Comparison of ENCODE assay signal across 9 cellular contexts in the genomic region with DNA sequence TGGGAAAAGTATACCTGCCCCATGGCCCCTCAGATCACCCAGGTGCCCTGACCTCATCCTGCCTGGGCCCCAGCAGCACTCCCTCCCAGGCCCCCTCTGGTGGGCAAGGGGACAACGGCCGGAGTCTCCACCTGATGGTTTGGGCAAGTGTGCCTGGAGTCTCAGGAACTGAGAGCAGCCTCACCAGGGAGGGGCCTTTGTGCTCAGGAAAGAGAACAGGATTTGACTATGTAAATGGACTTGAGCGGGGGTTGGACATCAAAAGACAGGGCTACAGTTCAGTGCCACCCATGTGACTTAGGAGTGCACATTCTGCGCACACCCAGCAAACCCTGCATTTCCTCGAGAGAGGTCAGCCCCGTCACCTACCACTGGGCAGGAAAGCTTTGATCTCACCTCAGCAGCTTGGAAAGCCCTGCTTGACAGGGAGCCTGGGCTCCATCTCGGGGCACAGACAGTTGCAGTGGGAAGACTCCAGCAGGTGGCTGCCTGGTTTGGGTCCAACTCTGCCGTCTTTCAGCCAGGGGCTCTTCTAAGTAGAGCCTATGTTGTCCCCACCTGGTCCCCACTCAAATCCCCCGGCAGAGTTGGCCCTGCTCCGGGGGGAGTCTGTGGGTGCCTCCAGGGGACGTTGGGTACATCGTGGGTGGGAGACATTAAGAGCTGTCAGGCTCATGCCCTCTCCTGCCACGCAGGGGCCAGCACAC. TPM values are rescaled to one million over a fixed set of nuclear protein-coding genes. Genes with fewer than 3 reads are reported as not detected.
DNase-seq lines count a peak whose midpoint lies in the region; ATAC-seq and TF ChIP-seq lines count a peak whose summit lies in the region.
"Had no signal": no experiment of that assay in that cellular context is flagged by ENCODE, and none has a peak within 500 bp of the region (broad histone marks: within the 10 kb centered on the region; RNA-seq: fewer than 3 reads in every experiment).

No MANE protein-coding gene starts in this region.

- H3K9me3 ChIP-seq in left ventricle myocardium inferior (replicated peaks) (no peaks in the 10 kb centered on the region), right atrium auricular region (no peaks in the 10 kb centered on the region)

- H3K9me3 Mint-ChIP-seq in activated B cell treated with CpG ODN at 0.5 μM for 24 hours = no peaks in the 10 kb centered on the region
- no peaks in the 10 kb centered on the region for H3K9me3 Mint-ChIP-seq in natural killer cell treated with Interleukin-12 subunit alpha and Interleukin-12 subunit beta and Interleukin-15 and Interleukin-18, amount 100 ng/mL, for 72 hours

- peak overlapping the region; percentile 96 for H3K4me3 Mint-ChIP-seq in activated B cell treated with CpG ODN at 0.5 μM for 24 hours
- H3K4me3 Mint-ChIP-seq in natural killer cell treated with Interleukin-12 subunit alpha and Interleukin-12 subunit beta and Interleukin-15 and Interleukin-18, amount 100 ng/mL, for 72 hours = peak overlapping the region; percentile 86

- H3K36me3 Mint-ChIP-seq in activated B cell treated with CpG ODN at 0.5 μM for 24 hours (ENCODE audit: low read depth) = peaks cover 63% of the 10 kb centered on the region
- H3K36me3 Mint-ChIP-seq in natural killer cell treated with Interleukin-12 subunit alpha and Interleukin-12 subunit beta and Interleukin-15 and Interleukin-18, amount 100 ng/mL, for 72 hours = peaks cover 7% of the 10 kb centered on the region

- POLR2A ChIA-PET in activated B cell treated with CpG ODN at 0.5 μM for 24 hours (lab: Charles Lee) = interaction anchor here (0.9 to 7.6 kb wide), 6 partner anchors 12 to 60 kb away, joined by 3 to 308 read pairs (median 19); no protein-coding TSS in a partner anchor

- H3K27me3 ChIP-seq in left ventricle myocardium inferior (ENCODE audit: low read depth) = no peaks in the 10 kb centered on the region
- no peaks in the 10 kb centered on the region for H3K27me3 ChIP-seq in right atrium auricular region

- H3K27ac ChIP-seq in left ventricle myocardium inferior (replicated peaks) (peak overlapping the region; percentile 89), right atrium auricular region (no peak overlapping the region)

- DNase-seq in left ventricle myocardium inferior (no peak), right atrium auricular region (ENCODE audit: low spot score) (no peak), activated B cell treated with CpG ODN at 0.5 μM for 24 hours (peak; percentile 43), cerebellum (ENCODE audit: low spot score) (no peak), LoVo (ENCODE audit: low spot score) (no peak), OCI-M2 (lab: John Stamatoyannopoulos, UW; ENCODE audit: unreplicated experiment) (no peak)
- DNase-seq in natural killer cell treated with Interleukin-12 subunit alpha and Interleukin-12 subunit beta and Interleukin-15 and Interleukin-18, amount 100 ng/mL, for 72 hours (ENCODE audit: low spot score) = no peak

- peak overlapping the region; percentile 87 for H3K27ac Mint-ChIP-seq in activated B cell treated with CpG ODN at 0.5 μM for 24 hours
- peak overlapping the region; percentile 95 to 97 for H3K27ac Mint-ChIP-seq in natural killer cell treated with Interleukin-12 subunit alpha and Interleukin-12 subunit beta and Interleukin-15 and Interleukin-18, amount 100 ng/mL, for 72 hours

- peak; percentile 49 for ATAC-seq in HG02852 (IDR thresholded peaks at IDR 0.05; ENCODE audit: unreplicated experiment)
- ATAC-seq in activated B cell treated with CpG ODN at 0.5 μM for 24 hours (ENCODE audit: low read depth) = peak; percentile 20
- ATAC-seq in natural killer cell treated with Interleukin-12 subunit alpha and Interleukin-12 subunit beta and Interleukin-15 and Interleukin-18, amount 100 ng/mL, for 72 hours = no peak

- H3K4me1 Mint-ChIP-seq in activated B cell treated with CpG ODN at 0.5 μM for 24 hours = peaks cover 76% of the 10 kb centered on the region
- H3K4me1 Mint-ChIP-seq in natural killer cell treated with Interleukin-12 subunit alpha and Interleukin-12 subunit beta and Interleukin-15 and Interleukin-18, amount 100 ng/mL, for 72 hours (ENCODE audit: low read depth in 2 of 2) = peaks cover 46 to 57% of the 10 kb centered on the region in 2 donors

- intact Hi-C loops in left ventricle myocardium inferior (cut with micrococcal nuclease) (no loop called here), activated B cell treated with CpG ODN at 0.5 μM for 24 hours (cut with micrococcal nuclease) (loop anchor here (5.0 to 10.0 kb wide), 3 partner anchors 294 to 354 kb away; no protein-coding TSS in a partner anchor)

- peak overlapping the region; percentile 69 for H3K4me3 ChIP-seq in left ventricle myocardium inferior
- no peak overlapping the region for H3K4me3 ChIP-seq in right atrium auricular region

- TF ChIP-seq CTCF in left ventricle myocardium inferior (IDR thresholded peaks at IDR 0.05; ENCODE audit: borderline replicate concordance) = peak; percentile 11
- no peak for TF ChIP-seq CTCF in right atrium auricular region (IDR thresholded peaks at IDR 0.05)
- TF ChIP-seq CTCF in activated B cell treated with CpG ODN at 0.5 μM for 24 hours (IDR thresholded peaks at IDR 0.05) = no peak

- H3K4me1 ChIP-seq in left ventricle myocardium inferior (peaks cover 61% of the 10 kb centered on the region), right atrium auricular region (peaks cover 0 to 41% of the 10 kb centered on the region in 2 donors)

- CTCF ChIA-PET in activated B cell treated with CpG ODN at 0.5 μM for 24 hours (lab: Charles Lee) = interaction anchor here (1.3 kb wide), 1 partner anchor 61 kb away, joined by 4 read pairs; no protein-coding TSS in a partner anchor

- H3K36me3 ChIP-seq in left ventricle myocardium inferior (no peaks in the 10 kb centered on the region), right atrium auricular region (no peaks in the 10 kb centered on the region)

- H3K27me3 Mint-ChIP-seq in activated B cell treated with CpG ODN at 0.5 μM for 24 hours = no peaks in the 10 kb centered on the region
- no peaks in the 10 kb centered on the region for H3K27me3 Mint-ChIP-seq in natural killer cell treated with Interleukin-12 subunit alpha and Interleukin-12 subunit beta and Interleukin-15 and Interleukin-18, amount 100 ng/mL, for 72 hours

RNA-seq across cellular contexts. Expression of gene INPP5D, which starts 3.3 kb away (rescaled TPM):
- total RNA-seq in left ventricle myocardium inferior (4.9 TPM), right atrium auricular region (1 to 10 TPM; 2.9 to 7.0 TPM), activated B cell treated with CpG ODN at 0.5 μM for 24 hours (247 and 275 TPM in 2 replicates), cerebellum (4.9 TPM)
- 100 to 1,000 TPM; 136 to 155 TPM for total RNA-seq in natural killer cell treated with Interleukin-12 subunit alpha and Interleukin-12 subunit beta and Interleukin-15 and Interleukin-18, amount 100 ng/mL, for 72 hours

RNA-seq across cellular contexts. Expression of gene NEU2, which starts 30.9 kb away (rescaled TPM):
- not detected for total RNA-seq in left ventricle myocardium inferior
- total RNA-seq in right atrium auricular region = not detected
- total RNA-seq in activated B cell treated with CpG ODN at 0.5 μM for 24 hours = not detected in 2 replicates
- not detected for total RNA-seq in natural killer cell treated with Interleukin-12 subunit alpha and Interleukin-12 subunit beta and Interleukin-15 and Interleukin-18, amount 100 ng/mL, for 72 hours
- not detected for total RNA-seq in cerebellum
- total RNA-seq: right cardiac atrium had no signal

RNA-seq across cellular contexts. Expression of gene NGEF, which starts 50.4 kb away (rescaled TPM):
- total RNA-seq in left ventricle myocardium inferior (0.16 TPM), right atrium auricular region (1 to 10 TPM; 1.4 to 4.8 TPM), activated B cell treated with CpG ODN at 0.5 μM for 24 hours (not detected in 2 replicates), cerebellum (12.2 TPM)
- total RNA-seq in natural killer cell treated with Interleukin-12 subunit alpha and Interleukin-12 subunit beta and Interleukin-15 and Interleukin-18, amount 100 ng/mL, for 72 hours = not detected

Comparison
In these comparisons a context has a peak if more than half of its experiments do, and no peak if none do; other contexts are left out.
1. ATAC-seq: peak in HG02852 (single experiment) and activated B cell treated with CpG ODN at 0.5 μM for 24 hours (single experiment); none in natural killer cell treated with Interleukin-12 subunit alpha and Interleukin-12 subunit beta and Interleukin-15 and Interleukin-18, amount 100 ng/mL, for 72 hours (0 of 2).
2. RNA of gene INPP5D, which starts 3.3 kb away (total RNA-seq): 247 to 275 TPM in activated B cell treated with CpG ODN at 0.5 μM for 24 hours and 136 to 155 TPM in natural killer cell treated with Interleukin-12 subunit alpha and Interleukin-12 subunit beta and Interleukin-15 and Interleukin-18, amount 100 ng/mL, for 72 hours; 2.9 to 7.0 TPM in right atrium auricular region, 4.9 TPM in cerebellum (single experiment) and 4.9 TPM in left ventricle myocardium inferior (single experiment); every median in the first group is over 10 times any median in the second.